ENCODE assay signal across 8 cellular contexts in the genomic region with DNA sequence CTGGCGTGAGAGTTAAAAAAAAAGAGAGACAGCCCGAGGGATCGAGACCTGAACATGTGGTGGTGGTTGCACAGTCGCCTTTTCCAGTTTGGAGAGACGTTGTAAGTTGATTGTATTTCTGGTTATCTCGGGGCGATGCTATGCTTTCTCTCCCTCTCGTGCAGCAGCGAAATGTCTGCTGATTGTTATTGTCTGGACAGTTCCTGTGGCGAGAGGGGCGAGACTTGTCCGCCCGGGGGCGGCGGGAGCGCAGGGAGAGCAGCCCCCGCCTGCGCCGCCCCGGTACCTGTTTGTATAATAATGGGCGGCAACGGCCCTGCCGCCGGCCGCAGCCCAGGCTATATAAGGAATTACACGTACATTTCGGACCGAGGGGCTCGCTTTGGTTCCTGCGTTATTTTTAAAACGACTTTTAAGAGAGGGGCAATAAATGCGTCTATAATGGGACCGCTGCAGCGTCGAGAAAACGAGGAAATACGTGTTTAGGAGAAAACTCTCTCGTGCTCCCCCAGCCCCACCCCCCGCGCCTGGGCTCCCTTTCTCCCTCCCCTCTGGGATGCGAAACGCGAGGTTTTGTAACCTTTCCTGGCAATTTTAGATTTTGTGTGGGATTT. TPM values are rescaled to one million over a fixed set of nuclear protein-coding genes. Genes with fewer than 3 reads are reported as not detected.
DNase-seq lines count a peak whose midpoint lies in the region; ATAC-seq and TF ChIP-seq lines count a peak whose summit lies in the region.

No MANE protein-coding gene starts in this region.

- TF ChIP-seq RAD21 in IMR-90 (IDR thresholded peaks at IDR 0.05; ENCODE audit: low read length): no peak; the same call in 1 of the 2 replicates

- no peak; the same call in 1 of the 2 replicates for TF ChIP-seq POLR2A in IMR-90 (IDR thresholded peaks at IDR 0.05; ENCODE audit: low read depth, low read length)

- dilution Hi-C loops in IMR-90 (cut with HindIII; ENCODE audit: low sequenced_read_pairs, unreplicated experiment): no loop called here

- H3K79me1 ChIP-seq in IMR-90 (ENCODE audit: low read depth in 1 of 2, low read length in 2 of 2): peaks cover 3 to 29% of the 10 kb centered on the region in 2 experiments

- no peaks in the 10 kb centered on the region for H3K9me3 Mint-ChIP-seq in central memory CD8-positive, alpha-beta T cell

- H4K5ac ChIP-seq in IMR-90 (ENCODE audit: low read depth, low read length): peak overlapping the region; percentile 68

- peaks cover 31% of the 10 kb centered on the region for H3K36me3 Mint-ChIP-seq in central memory CD8-positive, alpha-beta T cell (ENCODE audit: insufficient read depth)

- H3K9me1 ChIP-seq in IMR-90 (ENCODE audit: insufficient read depth, low read length): peaks cover 5% of the 10 kb centered on the region; the same call in 1 of the 2 replicates

- H3K27me3 ChIP-seq in ACC112 (ENCODE audit: insufficient read depth, low read length): no peaks in the 10 kb centered on the region
- H3K27me3 ChIP-seq in IMR-90 (ENCODE audit: control insufficient read depth, insufficient read depth, low read length): no peaks in the 10 kb centered on the region
- H3K27me3 ChIP-seq in kidney epithelial cell (ENCODE audit: control insufficient read depth, insufficient read depth, low read length): no peaks in the 10 kb centered on the region

- BruUV-seq in IMR-90 (replicated peaks; lab: Mats Ljungman, UMichigan): no TSS peak

- in situ Hi-C loops in IMR-90 (cut with MboI; ENCODE audit: low sequenced_read_pairs): loop anchor here (10.0 kb wide), 1 partner anchor 164 kb away; no protein-coding TSS in a partner anchor

- H3K36me3 ChIP-seq in ACC112 (ENCODE audit: insufficient read depth, low read length) (no peaks in the 10 kb centered on the region), IMR-90 (ENCODE audit: control insufficient read depth, insufficient read depth, low read length) (no peaks in the 10 kb centered on the region), kidney epithelial cell (ENCODE audit: control insufficient read depth, insufficient read depth, low read length) (no peaks in the 10 kb centered on the region)

- CTCF ChIA-PET in IMR-90 (lab: Yijun Ruan, JAX): no interaction called here

- peak overlapping the region; percentile 80 for H3K56ac ChIP-seq in IMR-90 (ENCODE audit: extremely low read depth, insufficient read depth, low read length)

- H2BK120ac ChIP-seq in IMR-90 (ENCODE audit: low read depth, low read length): peak overlapping the region; percentile 97

- H3K4me3 ChIP-seq in ACC112 (ENCODE audit: low read depth, low read length) (peak overlapping the region; percentile 87), IMR-90 (ENCODE audit: insufficient read depth, low read depth, low read length) (peak overlapping the region; percentile 65), kidney epithelial cell (ENCODE audit: low read depth, low read length) (peak overlapping the region; percentile 97)

- H4K20me1 ChIP-seq in IMR-90 (ENCODE audit: insufficient read depth, low read length): peaks cover 47% of the 10 kb centered on the region

- WGBS in IMR-90 (ENCODE audit: extremely low coverage in 2 of 2, insufficient read length in 1 of 2), 2 experiments: 0% methylated on average over 10 of the region's 43 CpGs; no CpG with 5 or more reads in 1 of the 2 experiments

- peak overlapping the region; percentile 94 for H4K91ac ChIP-seq in IMR-90 (ENCODE audit: insufficient read depth, low read depth, low read length)

- peak overlapping the region; percentile 100 for H3K23ac ChIP-seq in IMR-90 (ENCODE audit: low read depth, low read length)

- peak overlapping the region; percentile 94 for H2BK20ac ChIP-seq in IMR-90 (ENCODE audit: low read depth, low read length)

- peak overlapping the region; percentile 94 for H2AK9ac ChIP-seq in IMR-90 (replicated peaks; ENCODE audit: low read depth, low read length, poor library complexity)

- no peaks in the 10 kb centered on the region for H3K27me3 Mint-ChIP-seq in central memory CD8-positive, alpha-beta T cell

- TF ChIP-seq CTCF in IMR-90 (conservative IDR thresholded peaks at IDR 0.05; ENCODE audit: low read depth, low read length): no peak
- TF ChIP-seq CTCF in kidney epithelial cell (IDR thresholded peaks at IDR 0.05; ENCODE audit: insufficient read depth, low read length, poor library complexity, severe bottlenecking): no peak

- POLR2A ChIA-PET in IMR-90 (lab: Charles Lee; ENCODE audit: unreplicated experiment): interaction anchor here (0.6 to 0.9 kb wide), 6 partner anchors 59 to 536 kb away, joined by 3 to 4 read pairs (median 3); no protein-coding TSS in a partner anchor

- H3K27ac Mint-ChIP-seq in central memory CD8-positive, alpha-beta T cell (ENCODE audit: low read depth): peak overlapping the region; percentile 88

- H3K4me2 ChIP-seq in IMR-90 (ENCODE audit: low read depth, low read length): peak overlapping the region; percentile 97

- H3K4me1 Mint-ChIP-seq in central memory CD8-positive, alpha-beta T cell: peaks cover 33% of the 10 kb centered on the region

- peak overlapping the region; percentile 96 for H2BK5ac ChIP-seq in IMR-90 (ENCODE audit: low read depth, low read length, poor library complexity, severe bottlenecking)

- peak overlapping the region; percentile 89 for H3K4me3 Mint-ChIP-seq in central memory CD8-positive, alpha-beta T cell

- DNase-seq in IMR-90: peak; percentile 59
- peak; percentile 26 for DNase-seq in T-helper 9 cell
- peak; percentile 12 to 14 for DNase-seq in central memory CD8-positive, alpha-beta T cell (ENCODE audit: low spot score in 2 of 2)
- no peak for DNase-seq in kidney epithelial cell (ENCODE audit: low read depth)
- DNase-seq in stimulated activated CD4-positive, alpha-beta T cell treated with anti-CD3 and anti-CD28 coated beads, Interleukin-15, amount 100 ng/mL, for 24 hours: peak; percentile 41
- no peak for DNase-seq in GDM1 (lab: John Stamatoyannopoulos, UW)

- H2AK5ac ChIP-seq in IMR-90 (ENCODE audit: low read depth, low read length): peak overlapping the region; percentile 94

- no peaks in the 10 kb centered on the region for H3K9me3 ChIP-seq in IMR-90 (ENCODE audit: control insufficient read depth, insufficient read depth, low read length)

- H2AFZ ChIP-seq in ACC112 (ENCODE audit: low read length, unreplicated experiment) (peak overlapping the region; percentile 53), IMR-90 (replicated peaks; ENCODE audit: low read length, poor library complexity) (peak overlapping the region; percentile 82)

- H4K8ac ChIP-seq in IMR-90 (ENCODE audit: low read depth in 2 of 2, low read length in 2 of 2): peak overlapping the region; percentile 46 to 89

- peak overlapping the region; percentile 67; the same call in 1 of the 3 replicates for H2BK15ac ChIP-seq in IMR-90 (ENCODE audit: low read depth, low read length)

- no peak overlapping the region; the same call in 1 of the 2 replicates for H3K27ac ChIP-seq in ACC112 (ENCODE audit: low read depth, low read length)
- peak overlapping the region; percentile 97 for H3K27ac ChIP-seq in IMR-90 (ENCODE audit: insufficient read depth, low read length)

- H3K14ac ChIP-seq in IMR-90 (replicated peaks; ENCODE audit: low read depth, low read length): peak overlapping the region; percentile 98

- peak overlapping the region; percentile 86 for H3K18ac ChIP-seq in IMR-90 (ENCODE audit: low read depth, low read length)

- H3K4ac ChIP-seq in IMR-90 (ENCODE audit: low read depth, low read length): peak overlapping the region; percentile 99

- peak; percentile 14 for ATAC-seq in GM18498 (IDR thresholded peaks at IDR 0.05; ENCODE audit: unreplicated experiment)
- peak; percentile 25 for ATAC-seq in IMR-90 (ENCODE audit: low read depth)
- ATAC-seq in central memory CD8-positive, alpha-beta T cell (replicated peaks; ENCODE audit: extremely low read depth, poor library complexity, severe bottlenecking): no peak

- peaks cover 36% of the 10 kb centered on the region for H3K4me1 ChIP-seq in ACC112 (ENCODE audit: control insufficient read depth, insufficient read depth, low read length, unreplicated experiment)
- H3K4me1 ChIP-seq in IMR-90 (ENCODE audit: control insufficient read depth, insufficient read depth, low read length): peaks cover 2% of the 10 kb centered on the region; the same call in 1 of the 2 replicates

- peak overlapping the region; percentile 98 for H3K9ac ChIP-seq in IMR-90 (ENCODE audit: low read depth, low read length)

- peaks cover 84% of the 10 kb centered on the region for H3K79me2 ChIP-seq in ACC112 (ENCODE audit: control insufficient read depth, insufficient read depth, low read length, unreplicated experiment)

- intact Hi-C loops in IMR-90 (cut with micrococcal nuclease): loop anchor here (1.0 to 10.0 kb wide), 3 partner anchors 174 to 536 kb away; no protein-coding TSS in a partner anchor

TF ChIP-seq in IMR-90, 13 proteins besides CTCF, POLR2A, EP300 and RAD21:
- TF ChIP-seq FOS (IDR thresholded peaks at IDR 0.05; ENCODE audit: low read depth, low read length) (no peak), SMC3 (IDR thresholded peaks at IDR 0.05; ENCODE audit: low read depth, low read length) (peak; percentile 6; the same call in 1 of the 2 replicates), MXI1 (IDR thresholded peaks at IDR 0.05; ENCODE audit: borderline replicate concordance, low read depth, low read length) (peak; percentile 67; the same call in 1 of the 2 replicates)

RNA-seq across cellular contexts. Expression of a gene that starts 1.7 kb away (rescaled TPM):
- total RNA-seq in IMR-90 (2012; rRNA removed): 108 and 139 TPM in 2 replicates
- polyA plus RNA-seq in IMR-90 (2012; rRNA removed): 21.7 and 23.7 TPM in 2 replicates
- polyA plus RNA-seq in IMR-90 (2012; cell fraction: cytosol; rRNA removed): 5.6 and 6.0 TPM in 2 replicates
- 8.5 and 80.1 TPM in 2 replicates for polyA plus RNA-seq in IMR-90 (2012; cell fraction: nucleus; rRNA removed; ENCODE audit: low replicate concordance)
- total RNA-seq in kidney epithelial cell: 8.5 and 10.8 TPM in 2 replicates

Comparison
In these comparisons a context has a peak if more than half of its experiments do, and no peak if none do; other contexts are left out.
1. DNase-seq: peak in IMR-90 (single experiment), T-helper 9 cell (single experiment), central memory CD8-positive, alpha-beta T cell (2 of 2) and stimulated activated CD4-positive, alpha-beta T cell treated with anti-CD3 and anti-CD28 coated beads, Interleukin-15, amount 100 ng/mL, for 24 hours (single experiment); none in kidney epithelial cell (single experiment) and GDM1 (single experiment).
2. Peak in every context shown above with its lines, with median percentiles within 50 percentile points of each other: H3K4me3 ChIP-seq.